ENCODE assay signal across 4 cellular contexts in the genomic region with DNA sequence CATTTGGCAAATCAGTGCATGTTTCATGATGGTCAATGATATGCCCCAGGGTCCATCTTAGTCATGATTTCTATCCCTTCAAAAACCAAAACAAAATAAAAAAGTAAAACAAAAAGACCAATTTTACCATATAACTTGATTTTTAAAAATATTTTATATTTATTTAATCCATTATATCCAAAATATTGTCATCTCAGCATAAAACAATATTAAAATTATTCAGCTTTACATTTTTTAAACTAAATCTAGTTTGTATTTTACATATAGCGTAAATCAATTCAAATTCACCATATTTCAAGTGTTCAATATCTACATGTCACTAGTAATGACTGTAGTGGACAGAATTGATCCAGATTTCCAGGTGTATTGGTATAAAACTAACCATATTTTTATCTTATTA.
TF ChIP-seq lines count a peak whose summit lies in the region.

No MANE protein-coding gene starts in this region.

TF ChIP-seq in A549, 52 proteins besides CTCF, POLR2A, EP300 and RAD21:
- TF ChIP-seq MAFK (IDR thresholded peaks at IDR 0.05; ENCODE audit: partially characterized antibody): peak; percentile 62

TF ChIP-seq in IMR-90, 13 proteins besides CTCF, POLR2A, EP300 and RAD21:
- TF ChIP-seq MAFK (IDR thresholded peaks at IDR 0.05; ENCODE audit: low read depth, low read length): 0 out of 2 replicates have a peak, but pooled peaks have one; percentile 27
TF ChIP-seq in IMR-90: peak in this region for 1; not testable (repeated sequence) for 12.

TF ChIP-seq in K562, 482 proteins besides CTCF, POLR2A, EP300 and RAD21:
- TF ChIP-seq ZNF316 (IDR thresholded peaks at IDR 0.05): peak; percentile 95
- peak; percentile 75 for TF ChIP-seq MAFG (tag; conservative IDR thresholded peaks at IDR 0.05)
- TF ChIP-seq C11orf30 (IDR thresholded peaks at IDR 0.05; ENCODE audit: low read depth): peak; percentile 85
- peak; percentile 36; the same call in 1 of the 2 replicates for TF ChIP-seq MAFF (IDR thresholded peaks at IDR 0.05; ENCODE audit: low read length)
- peak; percentile 22; the same call in 1 of the 2 replicates for TF ChIP-seq MAFK (IDR thresholded peaks at IDR 0.05; ENCODE audit: low read length)

TF ChIP-seq in HepG2, 621 proteins besides CTCF, POLR2A, EP300 and RAD21:
- peak in 1 of 2 experiments; percentile 68; a peak in 2 of 4 replicates for TF ChIP-seq MAFK (conservative IDR thresholded peaks at IDR 0.05 in 1 of 2, IDR thresholded peaks at IDR 0.05 in 1 of 2; ENCODE audit: low read length in 2 of 2)
- peak; percentile 50; the same call in 1 of the 2 replicates for TF ChIP-seq MAFF (IDR thresholded peaks at IDR 0.05; ENCODE audit: low read depth, low read length)
